8 cellular contexts compared by ENCODE assay signal in genomic region chr18:32019944-32020625, GRCh38. TPM values are rescaled to one million over a fixed set of nuclear protein-coding genes. Genes with fewer than 3 reads are reported as not detected.
DNase-seq lines count a peak whose midpoint lies in the region; ATAC-seq, FAIRE-seq and TF ChIP-seq lines count a peak whose summit lies in the region.
"Not testable (repeated sequence)": the region's sequence is repeated elsewhere in the genome, so short reads cannot be mapped to it uniquely, and the experiment has no call there.

No MANE protein-coding gene starts in this region.

- not testable (repeated sequence) for TF ChIP-seq POLR2A in H1 (IDR thresholded peaks at IDR 0.05; ENCODE audit: control extremely low read depth in 1 of 2, low read depth in 2 of 2, low read length in 2 of 2); gastrocnemius medialis (IDR thresholded peaks at IDR 0.05)

- not testable (repeated sequence) for H3K79me1 ChIP-seq in H1 (ENCODE audit: low read depth, low read length)

- H3K23ac ChIP-seq in H1 (ENCODE audit: insufficient read length) = not testable (repeated sequence)

- H3K18ac ChIP-seq in H1 (ENCODE audit: extremely low read depth, low read length) = 0 out of 2 replicates have a peak overlapping the region, but pooled peaks have one; percentile 3

- H3K27ac ChIP-seq in CD4-positive, alpha-beta memory T cell (ENCODE audit: low read depth, low read length) = peak overlapping the region; percentile 73
- not testable (repeated sequence) for H3K27ac ChIP-seq in MM.1S (ENCODE audit: low read length); H1 (ENCODE audit: low read depth, low read length)
- H3K27ac ChIP-seq in gastrocnemius medialis = peak overlapping the region in 3 of 4 donors; percentile 62 to 79 (median 68)

- peak in 2 of 5 donors; percentile 32 to 75 for DNase-seq in CD4-positive, alpha-beta memory T cell
- DNase-seq in MM.1S; H1 (ENCODE audit: low read depth in 1 of 2, low spot score in 2 of 2); gastrocnemius medialis: not testable (repeated sequence)
- peak; percentile 83 for DNase-seq in activated CD4-positive, alpha-beta T cell treated with anti-CD3 and anti-CD28 coated beads, Interleukin-2, amount 10 ng/mL, durations not matched to agents 24 days and 14 days
- peak; percentile 3 to 29 (median 13) for DNase-seq in activated naive CD4-positive, alpha-beta T cell (lab: John Stamatoyannopoulos, UW)
- peak in 1 of 2 donors; percentile 10 for DNase-seq in memory B cell (ENCODE audit: low spot score in 2 of 2)
- DNase-seq in stimulated activated naive CD8-positive, alpha-beta T cell treated with anti-CD3 and anti-CD28 coated beads, Interleukin-15, Interleukin-2, amounts not matched to agents 100 U/mL and 50 U/mL, for 24 hours = peak; percentile 62

- H3K4me2 ChIP-seq in MM.1S (ENCODE audit: low read depth, low read length) (peak overlapping the region; percentile 87), H1 (ENCODE audit: insufficient read depth in 1 of 2, low read depth in 2 of 2, low read length in 2 of 2) (peak overlapping the region; percentile 91 to 96)

- not testable (repeated sequence) for TF ChIP-seq EP300 in H1 (IDR thresholded peaks at IDR 0.05; ENCODE audit: borderline replicate concordance in 1 of 2, low read depth in 2 of 2, low read length in 2 of 2)

- H3K4me1 Mint-ChIP-seq in CD4-positive, alpha-beta memory T cell = peaks cover 39 to 90% (median 60%) of the 10 kb centered on the region in 4 donors
- H3K4me1 Mint-ChIP-seq in activated CD4-positive, alpha-beta T cell treated with anti-CD3 and anti-CD28 coated beads, Interleukin-2, amount 10 ng/mL, durations not matched to agents 24 days and 14 days = peaks cover 38% of the 10 kb centered on the region
- peaks cover 23% of the 10 kb centered on the region for H3K4me1 Mint-ChIP-seq in memory B cell

- H3K56ac ChIP-seq in H1 (replicated peaks; ENCODE audit: insufficient read length, low read depth, low read length) = not testable (repeated sequence)

- TF ChIP-seq CTCF in MM.1S (IDR thresholded peaks at IDR 0.05; ENCODE audit: low read length); H1 (IDR thresholded peaks at IDR 0.05; ENCODE audit: control extremely low read depth in 1 of 3, insufficient read depth in 1 of 3, low read depth in 1 of 3, low read length in 3 of 3); gastrocnemius medialis (IDR thresholded peaks at IDR 0.05 in 4 of 5, conservative IDR thresholded peaks at IDR 0.05 in 1 of 5): not testable (repeated sequence)

- peak overlapping the region; percentile 92 to 99 (median 94) for H3K27ac Mint-ChIP-seq in CD4-positive, alpha-beta memory T cell
- peak overlapping the region; percentile 99 for H3K27ac Mint-ChIP-seq in activated CD4-positive, alpha-beta T cell treated with anti-CD3 and anti-CD28 coated beads, Interleukin-2, amount 10 ng/mL, durations not matched to agents 24 days and 14 days
- peak overlapping the region; percentile 90 for H3K27ac Mint-ChIP-seq in memory B cell

- peaks cover 38% of the 10 kb centered on the region for H3K79me2 ChIP-seq in MM.1S (ENCODE audit: low read length)
- H3K79me2 ChIP-seq in H1 (ENCODE audit: control insufficient read depth in 1 of 2, insufficient read depth in 2 of 2, low read length in 2 of 2) = not testable (repeated sequence)

- not testable (repeated sequence) for H4K20me1 ChIP-seq in MM.1S (ENCODE audit: insufficient read depth, low read length); H1 (replicated peaks in 1 of 2; ENCODE audit: control insufficient read depth in 1 of 2, insufficient read depth in 2 of 2, low read length in 2 of 2)

- H3K14ac ChIP-seq in H1 (ENCODE audit: insufficient read length) = not testable (repeated sequence)

- H3K36me3 ChIP-seq in CD4-positive, alpha-beta memory T cell (ENCODE audit: insufficient read depth, low read length); MM.1S (replicated peaks; ENCODE audit: insufficient read depth, low read length); H1 (ENCODE audit: control insufficient read depth in 2 of 4, insufficient read depth in 4 of 4, low read length in 3 of 4); gastrocnemius medialis: not testable (repeated sequence)

- in situ Hi-C loops in gastrocnemius medialis (cut with MboI; ENCODE audit: low sequenced_read_pairs in 4 of 4) = not testable (repeated sequence)

- peaks cover 74% of the 10 kb centered on the region for H3K4me1 ChIP-seq in CD4-positive, alpha-beta memory T cell (ENCODE audit: insufficient read depth, low read length)
- H3K4me1 ChIP-seq in MM.1S (ENCODE audit: low read length) = not testable (repeated sequence)
- H3K4me1 ChIP-seq in H1 (replicated peaks in 1 of 4; ENCODE audit: control insufficient read depth in 3 of 4, insufficient read depth in 4 of 4, low read length in 3 of 4) (peaks cover 0 to 10% (median 4%) of the 10 kb centered on the region in 4 experiments; a peak in 4 of 7 replicates), gastrocnemius medialis (peaks cover 0 to 11% of the 10 kb centered on the region in 2 donors)

- H2AK5ac ChIP-seq in H1 (ENCODE audit: low read depth, low read length) = not testable (repeated sequence)

- peaks cover 17% of the 10 kb centered on the region for H3K23me2 ChIP-seq in H1 (ENCODE audit: low read depth, low read length)

- POLR2A ChIA-PET in CD4-positive, alpha-beta memory T cell (lab: Charles Lee; ENCODE audit: partially characterized antibody) = interaction anchor here (0.9 to 12.1 kb wide), 28 partner anchors 9 to 120 kb away, joined by 3 to 280 read pairs (median 11); partner anchors contain the start of genes RNF138 and TRAPPC8
- POLR2A ChIA-PET in H1 (lab: Charles Lee; ENCODE audit: partially characterized antibody) = interaction anchor here (0.9 to 2.5 kb wide), 7 partner anchors 10 to 114 kb away, joined by 3 to 12 read pairs (median 4); partner anchors contain the start of gene RNF138

- intact Hi-C loops in CD4-positive, alpha-beta memory T cell (cut with micrococcal nuclease) = loop anchor here (1.0 to 2.0 kb wide), 4 partner anchors 29 to 65 kb away; no protein-coding TSS in a partner anchor
- intact Hi-C loops in activated CD4-positive, alpha-beta T cell treated with anti-CD3 and anti-CD28 coated beads, Interleukin-2, amount 10 ng/mL, durations not matched to agents 24 days and 14 days (cut with micrococcal nuclease) = loop anchor here (1.0 to 10.0 kb wide), 4 partner anchors 29 to 515 kb away; no protein-coding TSS in a partner anchor
- intact Hi-C loops in gastrocnemius medialis (cut with DNase I; ENCODE audit: low total_unique reads) = not testable (repeated sequence)

- H3K36me3 Mint-ChIP-seq in CD4-positive, alpha-beta memory T cell = peaks cover 13 to 39% of the 10 kb centered on the region in 2 donors
- peaks cover 29% of the 10 kb centered on the region for H3K36me3 Mint-ChIP-seq in activated CD4-positive, alpha-beta T cell treated with anti-CD3 and anti-CD28 coated beads, Interleukin-2, amount 10 ng/mL, durations not matched to agents 24 days and 14 days (ENCODE audit: low read depth)
- not testable (repeated sequence) for H3K36me3 Mint-ChIP-seq in memory B cell

- H3K9me2 ChIP-seq in MM.1S (replicated peaks; ENCODE audit: insufficient read depth, low read length) = not testable (repeated sequence)

- not testable (repeated sequence) for H3K4ac ChIP-seq in H1 (replicated peaks; ENCODE audit: insufficient read length, low read depth, low read length)

- H4K91ac ChIP-seq in H1 (replicated peaks; ENCODE audit: insufficient read length, low read length) = not testable (repeated sequence)

- peak overlapping the region; percentile 91 to 98 (median 93) for H3K4me3 Mint-ChIP-seq in CD4-positive, alpha-beta memory T cell
- H3K4me3 Mint-ChIP-seq in activated CD4-positive, alpha-beta T cell treated with anti-CD3 and anti-CD28 coated beads, Interleukin-2, amount 10 ng/mL, durations not matched to agents 24 days and 14 days = peak overlapping the region; percentile 98
- H3K4me3 Mint-ChIP-seq in memory B cell = peak overlapping the region; percentile 96

- not testable (repeated sequence) for FAIRE-seq in H1 (lab: Jason Lieb, UNC)

- not testable (repeated sequence) for H2BK120ac ChIP-seq in H1 (replicated peaks; ENCODE audit: low read depth, low read length)

- not testable (repeated sequence) for H3K9me3 ChIP-seq in CD4-positive, alpha-beta memory T cell (ENCODE audit: control insufficient read depth in 1 of 2, low read length in 2 of 2); MM.1S (replicated peaks; ENCODE audit: insufficient read depth, low read length); H1 (ENCODE audit: insufficient read depth in 2 of 2, low read depth in 1 of 2, low read length in 1 of 2); gastrocnemius medialis

- TF ChIP-seq RAD21 in H1 (IDR thresholded peaks at IDR 0.05 in 1 of 2, conservative IDR thresholded peaks at IDR 0.05 in 1 of 2; ENCODE audit: low read depth in 2 of 2, low read length in 2 of 2) = not testable (repeated sequence)

- not testable (repeated sequence) for ATAC-seq in memory B cell (ENCODE audit: low read depth); gastrocnemius medialis
- ATAC-seq in stimulated activated naive CD8-positive, alpha-beta T cell treated with anti-CD3 and anti-CD28 coated beads, Interleukin-15, Interleukin-2, amounts not matched to agents 100 U/mL and 50 U/mL, for 24 hours = peak; percentile 39

- H3K9ac ChIP-seq in MM.1S (ENCODE audit: low read length) = peak overlapping the region; percentile 77; the same call in 1 of the 2 replicates
- H3K9ac ChIP-seq in H1 (replicated peaks in 1 of 4; ENCODE audit: extremely low read depth in 1 of 4, low read depth in 3 of 4, low read length in 3 of 4) = not testable (repeated sequence)

- not testable (repeated sequence) for H2BK12ac ChIP-seq in H1 (ENCODE audit: low read depth, low read length)

- H4K8ac ChIP-seq in H1 (ENCODE audit: extremely low read depth, insufficient read depth, low read length) = not testable (repeated sequence)

- peak overlapping the region; percentile 96; the same call in 1 of the 2 replicates for H2AFZ ChIP-seq in MM.1S (ENCODE audit: low read length)
- not testable (repeated sequence) for H2AFZ ChIP-seq in H1 (ENCODE audit: low read length)

- H3K4me3 ChIP-seq in CD4-positive, alpha-beta memory T cell (ENCODE audit: low read length in 2 of 2) = peak overlapping the region; percentile 86 to 90
- H3K4me3 ChIP-seq in MM.1S (ENCODE audit: low read length) (peak overlapping the region; percentile 80), H1 (ENCODE audit: extremely low read depth in 1 of 4, insufficient read depth in 2 of 4, low read depth in 3 of 4, low read length in 4 of 4) (peak overlapping the region; percentile 59 to 81 (median 69); a peak in 6 of 8 replicates), gastrocnemius medialis (peak overlapping the region; percentile 61 to 72 (median 66))

- not testable (repeated sequence) for H3K27me3 ChIP-seq in CD4-positive, alpha-beta memory T cell (ENCODE audit: insufficient read depth, low read length); MM.1S (replicated peaks; ENCODE audit: insufficient read depth, low read length); H1 (replicated peaks in 1 of 4; ENCODE audit: control insufficient read depth in 3 of 4, extremely low read depth in 1 of 4, insufficient read depth in 3 of 4, low read length in 3 of 4); gastrocnemius medialis

- peaks cover 20% of the 10 kb centered on the region for H3F3A ChIP-seq in MM.1S (ENCODE audit: insufficient read depth, low read length)

- H2BK15ac ChIP-seq in H1 (ENCODE audit: low read length) = not testable (repeated sequence)

- H4K5ac ChIP-seq in H1 (ENCODE audit: insufficient read length, low read depth, low read length) = not testable (repeated sequence)

- H3K9me3 Mint-ChIP-seq in CD4-positive, alpha-beta memory T cell; activated CD4-positive, alpha-beta T cell treated with anti-CD3 and anti-CD28 coated beads, Interleukin-2, amount 10 ng/mL, durations not matched to agents 24 days and 14 days; memory B cell: not testable (repeated sequence)

- CTCF ChIA-PET in CD4-positive, alpha-beta memory T cell (lab: Charles Lee; ENCODE audit: partially characterized antibody) = interaction anchor here (0.6 to 4.2 kb wide), 29 partner anchors 9 to 277 kb away, joined by 3 to 42 read pairs (median 8); partner anchors contain the start of genes RNF138 and TRAPPC8
- CTCF ChIA-PET in H1 (lab: Charles Lee; ENCODE audit: partially characterized antibody) = interaction anchor here (0.7 to 2.1 kb wide), 8 partner anchors 9 to 52 kb away, joined by 3 to 9 read pairs (median 3); no protein-coding TSS in a partner anchor

- H3K27me3 Mint-ChIP-seq in CD4-positive, alpha-beta memory T cell; activated CD4-positive, alpha-beta T cell treated with anti-CD3 and anti-CD28 coated beads, Interleukin-2, amount 10 ng/mL, durations not matched to agents 24 days and 14 days; memory B cell: not testable (repeated sequence)

- H2BK5ac ChIP-seq in H1 (ENCODE audit: low read depth, low read length) = not testable (repeated sequence)

- 70% methylated on average over 14 of the region's 14 CpGs; no CpG with 5 or more reads in 1 of the 2 experiments for WGBS in H1 (ENCODE audit: extremely low coverage in 1 of 2, insufficient coverage in 1 of 2, insufficient read length in 1 of 2, insufficient replicate concordance in 2 of 2, low coverage in 1 of 2, low lambda C conversion rate in 2 of 2, missing lambda C conversion rate in 1 of 2), 2 experiments

- not testable (repeated sequence) for H2BK20ac ChIP-seq in H1 (ENCODE audit: low read length)

RNA-seq across cellular contexts. Expression of gene RNF125, which starts 1.5 kb away (rescaled TPM):
- total RNA-seq in CD4-positive, alpha-beta memory T cell = 10 to 100 TPM; 38.2 to 40.3 TPM
- 10 to 100 TPM; 62.8 to 82.7 TPM for polyA plus RNA-seq in CD4-positive, alpha-beta memory T cell
- 32.6 and 35.0 TPM in 2 replicates for total RNA-seq in activated CD4-positive, alpha-beta T cell treated with anti-CD3 and anti-CD28 coated beads, Interleukin-2, amount 10 ng/mL, durations not matched to agents 24 days and 14 days
- 14.3 and 15.2 TPM in 2 replicates for total RNA-seq in H1 (2021; fragmentation: NEBNext Ultra II Directional; extraction: Animal tissue kit (Norgen Biotek cat#: 25700))
- 10.5 and 14.3 TPM in 2 replicates for polyA plus RNA-seq in H1 (2011; rRNA removed)
- polyA plus RNA-seq in H1 (2011; cell fraction: cytosol; rRNA removed) = 12.0 TPM
- 6.1 TPM for polyA plus RNA-seq in H1 (2011; cell fraction: nucleus; rRNA removed)
- polyA plus RNA-seq in H1 (2012, experiment 1 of 2) = 6.3 to 8.7 TPM (median 7.5 TPM) in 4 replicates
- 4.7 TPM for polyA plus RNA-seq in H1 (2012, experiment 2 of 2)
- 10.0 TPM for polyA plus RNA-seq in H1 (2013, experiment 1 of 2)
- polyA plus RNA-seq in H1 (2013, experiment 2 of 2) = 10.1 TPM
- 13.0 and 17.7 TPM in 2 replicates for polyA minus RNA-seq in H1 (2011; rRNA and poly(A)+ RNA removed)
- polyA minus RNA-seq in H1 (2011; cell fraction: cytosol; rRNA and poly(A)+ RNA removed) = 5.4 TPM
- polyA minus RNA-seq in H1 (2011; cell fraction: nucleus; rRNA and poly(A)+ RNA removed) = 9.2 TPM
- 1 to 10 TPM in 3 of 4 donors, under 1 TPM in 1; 0.85 to 6.4 (median 3.1) TPM for total RNA-seq in gastrocnemius medialis
